Comparison of ENCODE assay signal across 1 cellular context in the genomic region with DNA sequence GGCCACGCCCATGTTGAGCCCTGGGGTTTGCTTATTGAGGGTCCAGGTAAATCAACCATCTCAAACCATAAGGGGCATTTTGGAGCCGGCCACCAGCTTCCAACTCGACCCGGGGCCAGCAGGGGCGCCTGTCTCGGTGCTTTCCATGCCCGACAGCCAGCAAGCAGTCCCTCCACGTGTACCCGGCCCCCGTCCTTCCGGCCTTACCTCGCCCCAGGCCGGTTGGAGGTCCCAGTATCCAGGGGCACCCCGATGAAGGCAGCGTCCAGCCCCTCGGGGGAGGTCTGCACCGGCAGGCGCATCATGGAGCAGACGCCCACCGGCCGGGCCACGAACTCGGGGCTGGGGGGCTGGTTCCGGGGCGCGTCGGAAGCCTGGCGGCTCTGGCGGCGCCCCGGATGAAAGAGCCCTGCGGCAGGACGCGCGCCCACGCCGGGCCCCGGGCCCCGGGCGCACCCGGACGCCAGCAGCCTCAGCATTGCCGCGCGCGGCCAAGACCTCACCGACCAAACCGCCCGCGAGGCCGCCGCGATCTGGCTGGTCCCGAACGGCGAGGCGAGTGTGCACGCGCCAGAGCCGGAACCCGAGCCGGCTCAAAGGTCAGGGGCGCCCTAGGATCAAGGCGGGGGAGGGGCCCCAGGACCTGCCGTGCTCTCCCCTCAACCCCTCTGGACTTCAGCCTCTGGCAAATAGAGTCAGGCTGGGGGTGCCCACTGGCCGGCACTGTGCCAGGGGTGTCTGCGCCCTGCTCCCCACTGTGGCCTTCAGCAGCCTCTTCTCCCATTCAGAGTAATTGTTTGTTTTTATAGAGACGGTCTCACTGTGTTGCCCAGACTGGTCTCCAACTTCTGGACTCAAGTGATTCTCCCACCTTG.
TF ChIP-seq lines count a peak whose summit lies in the region.

A gene with protein sequence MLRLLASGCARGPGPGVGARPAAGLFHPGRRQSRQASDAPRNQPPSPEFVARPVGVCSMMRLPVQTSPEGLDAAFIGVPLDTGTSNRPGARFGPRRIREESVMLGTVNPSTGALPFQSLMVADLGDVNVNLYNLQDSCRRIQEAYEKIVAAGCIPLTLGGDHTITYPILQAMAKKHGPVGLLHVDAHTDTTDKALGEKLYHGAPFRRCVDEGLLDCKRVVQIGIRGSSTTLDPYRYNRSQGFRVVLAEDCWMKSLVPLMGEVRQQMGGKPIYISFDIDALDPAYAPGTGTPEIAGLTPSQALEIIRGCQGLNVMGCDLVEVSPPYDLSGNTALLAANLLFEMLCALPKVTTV (minus strand): TSS at position 563 of the 875 bp plus-strand sequence. CDS start 84 bp downstream, at position 479.

TF ChIP-seq in GM12878, 131 proteins besides CTCF, POLR2A, EP300 and RAD21 (continued from another document and continues in another):
- TF ChIP-seq, protein P1, sequence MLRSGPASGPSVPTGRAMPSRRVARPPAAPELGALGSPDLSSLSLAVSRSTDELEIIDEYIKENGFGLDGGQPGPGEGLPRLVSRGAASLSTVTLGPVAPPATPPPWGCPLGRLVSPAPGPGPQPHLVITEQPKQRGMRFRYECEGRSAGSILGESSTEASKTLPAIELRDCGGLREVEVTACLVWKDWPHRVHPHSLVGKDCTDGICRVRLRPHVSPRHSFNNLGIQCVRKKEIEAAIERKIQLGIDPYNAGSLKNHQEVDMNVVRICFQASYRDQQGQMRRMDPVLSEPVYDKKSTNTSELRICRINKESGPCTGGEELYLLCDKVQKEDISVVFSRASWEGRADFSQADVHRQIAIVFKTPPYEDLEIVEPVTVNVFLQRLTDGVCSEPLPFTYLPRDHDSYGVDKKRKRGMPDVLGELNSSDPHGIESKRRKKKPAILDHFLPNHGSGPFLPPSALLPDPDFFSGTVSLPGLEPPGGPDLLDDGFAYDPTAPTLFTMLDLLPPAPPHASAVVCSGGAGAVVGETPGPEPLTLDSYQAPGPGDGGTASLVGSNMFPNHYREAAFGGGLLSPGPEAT (IDR thresholded peaks at IDR 0.05; ENCODE audit: low read depth): no peak
- TF ChIP-seq ZNF24 (IDR thresholded peaks at IDR 0.05) (0 out of 2 replicates have a peak, but pooled peaks have one; percentile 17), MEF2B (IDR thresholded peaks at IDR 0.05; ENCODE audit: partially characterized antibody, poor library complexity, severe bottlenecking) (no peak), NFYA (IDR thresholded peaks at IDR 0.05; ENCODE audit: borderline replicate concordance, low read depth, low read length) (no peak), BCL11A (IDR thresholded peaks at IDR 0.05; ENCODE audit: low read depth, low read length) (no peak), SIX5 (IDR thresholded peaks at IDR 0.05; ENCODE audit: low read depth, low read length, severe bottlenecking) (no peak), NFXL1 (IDR thresholded peaks at IDR 0.05; ENCODE audit: borderline replicate concordance) (no peak), ZNF217 (IDR thresholded peaks at IDR 0.05) (no peak), DPF2 (IDR thresholded peaks at IDR 0.05) (peak; percentile 85), FOS (IDR thresholded peaks at IDR 0.05; ENCODE audit: borderline replicate concordance, extremely low read depth, insufficient read length) (no peak), SIN3A (IDR thresholded peaks at IDR 0.05; ENCODE audit: low read depth, low read length) (no peak), MXI1 (IDR thresholded peaks at IDR 0.05; ENCODE audit: low read depth, low read length) (peak; percentile 80; the same call in 1 of the 2 replicates), EED (IDR thresholded peaks at IDR 0.05; ENCODE audit: low read depth) (no peak), RBBP5 (conservative IDR thresholded peaks at IDR 0.05) (no peak), TCF3 (IDR thresholded peaks at IDR 0.05; ENCODE audit: borderline replicate concordance, insufficient read depth, low read depth, low read length) (0 out of 2 replicates have a peak, but pooled peaks have one; percentile 11), ATF7 (IDR thresholded peaks at IDR 0.05; ENCODE audit: low read depth) (no peak), CREB1 (IDR thresholded peaks at IDR 0.05; ENCODE audit: low read depth) (no peak), JUND (IDR thresholded peaks at IDR 0.05; ENCODE audit: low read depth, low read length) (no peak), NFIC (IDR thresholded peaks at IDR 0.05; ENCODE audit: low read depth, low read length) (no peak), RCOR1 (conservative IDR thresholded peaks at IDR 0.05; ENCODE audit: low read depth, low read length) (no peak), SREBF1 (IDR thresholded peaks at IDR 0.05; ENCODE audit: low read length) (no peak), SMARCA5 (IDR thresholded peaks at IDR 0.05) (no peak), SREBF2 (IDR thresholded peaks at IDR 0.05; ENCODE audit: low read length) (no peak), NR2F1 (conservative IDR thresholded peaks at IDR 0.05) (peak; percentile 87), SMAD5 (IDR thresholded peaks at IDR 0.05; ENCODE audit: low read depth) (no peak), RELA (IDR thresholded peaks at IDR 0.05; ENCODE audit: borderline replicate concordance, partially characterized antibody) (no peak), EGR1 (IDR thresholded peaks at IDR 0.05; ENCODE audit: borderline replicate concordance in 1 of 2, low read depth in 2 of 2, low read length in 2 of 2) (peak in 1 of 2 experiments; percentile 56; a peak in 1 of 3 replicates), MTA3 (IDR thresholded peaks at IDR 0.05; ENCODE audit: borderline replicate concordance, low read length) (no peak), STAT3 (IDR thresholded peaks at IDR 0.05; ENCODE audit: low read depth, low read length) (no peak), BRCA1 (IDR thresholded peaks at IDR 0.05; ENCODE audit: low read depth, low read length) (no peak)
- TF ChIP-seq, protein P2, sequence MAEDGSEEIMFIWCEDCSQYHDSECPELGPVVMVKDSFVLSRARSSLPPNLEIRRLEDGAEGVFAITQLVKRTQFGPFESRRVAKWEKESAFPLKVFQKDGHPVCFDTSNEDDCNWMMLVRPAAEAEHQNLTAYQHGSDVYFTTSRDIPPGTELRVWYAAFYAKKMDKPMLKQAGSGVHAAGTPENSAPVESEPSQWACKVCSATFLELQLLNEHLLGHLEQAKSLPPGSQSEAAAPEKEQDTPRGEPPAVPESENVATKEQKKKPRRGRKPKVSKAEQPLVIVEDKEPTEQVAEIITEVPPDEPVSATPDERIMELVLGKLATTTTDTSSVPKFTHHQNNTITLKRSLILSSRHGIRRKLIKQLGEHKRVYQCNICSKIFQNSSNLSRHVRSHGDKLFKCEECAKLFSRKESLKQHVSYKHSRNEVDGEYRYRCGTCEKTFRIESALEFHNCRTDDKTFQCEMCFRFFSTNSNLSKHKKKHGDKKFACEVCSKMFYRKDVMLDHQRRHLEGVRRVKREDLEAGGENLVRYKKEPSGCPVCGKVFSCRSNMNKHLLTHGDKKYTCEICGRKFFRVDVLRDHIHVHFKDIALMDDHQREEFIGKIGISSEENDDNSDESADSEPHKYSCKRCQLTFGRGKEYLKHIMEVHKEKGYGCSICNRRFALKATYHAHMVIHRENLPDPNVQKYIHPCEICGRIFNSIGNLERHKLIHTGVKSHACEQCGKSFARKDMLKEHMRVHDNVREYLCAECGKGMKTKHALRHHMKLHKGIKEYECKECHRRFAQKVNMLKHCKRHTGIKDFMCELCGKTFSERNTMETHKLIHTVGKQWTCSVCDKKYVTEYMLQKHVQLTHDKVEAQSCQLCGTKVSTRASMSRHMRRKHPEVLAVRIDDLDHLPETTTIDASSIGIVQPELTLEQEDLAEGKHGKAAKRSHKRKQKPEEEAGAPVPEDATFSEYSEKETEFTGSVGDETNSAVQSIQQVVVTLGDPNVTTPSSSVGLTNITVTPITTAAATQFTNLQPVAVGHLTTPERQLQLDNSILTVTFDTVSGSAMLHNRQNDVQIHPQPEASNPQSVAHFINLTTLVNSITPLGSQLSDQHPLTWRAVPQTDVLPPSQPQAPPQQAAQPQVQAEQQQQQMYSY (CRISPR knock-in tag; IDR thresholded peaks at IDR 0.05): no peak
- TF ChIP-seq, protein P3, sequence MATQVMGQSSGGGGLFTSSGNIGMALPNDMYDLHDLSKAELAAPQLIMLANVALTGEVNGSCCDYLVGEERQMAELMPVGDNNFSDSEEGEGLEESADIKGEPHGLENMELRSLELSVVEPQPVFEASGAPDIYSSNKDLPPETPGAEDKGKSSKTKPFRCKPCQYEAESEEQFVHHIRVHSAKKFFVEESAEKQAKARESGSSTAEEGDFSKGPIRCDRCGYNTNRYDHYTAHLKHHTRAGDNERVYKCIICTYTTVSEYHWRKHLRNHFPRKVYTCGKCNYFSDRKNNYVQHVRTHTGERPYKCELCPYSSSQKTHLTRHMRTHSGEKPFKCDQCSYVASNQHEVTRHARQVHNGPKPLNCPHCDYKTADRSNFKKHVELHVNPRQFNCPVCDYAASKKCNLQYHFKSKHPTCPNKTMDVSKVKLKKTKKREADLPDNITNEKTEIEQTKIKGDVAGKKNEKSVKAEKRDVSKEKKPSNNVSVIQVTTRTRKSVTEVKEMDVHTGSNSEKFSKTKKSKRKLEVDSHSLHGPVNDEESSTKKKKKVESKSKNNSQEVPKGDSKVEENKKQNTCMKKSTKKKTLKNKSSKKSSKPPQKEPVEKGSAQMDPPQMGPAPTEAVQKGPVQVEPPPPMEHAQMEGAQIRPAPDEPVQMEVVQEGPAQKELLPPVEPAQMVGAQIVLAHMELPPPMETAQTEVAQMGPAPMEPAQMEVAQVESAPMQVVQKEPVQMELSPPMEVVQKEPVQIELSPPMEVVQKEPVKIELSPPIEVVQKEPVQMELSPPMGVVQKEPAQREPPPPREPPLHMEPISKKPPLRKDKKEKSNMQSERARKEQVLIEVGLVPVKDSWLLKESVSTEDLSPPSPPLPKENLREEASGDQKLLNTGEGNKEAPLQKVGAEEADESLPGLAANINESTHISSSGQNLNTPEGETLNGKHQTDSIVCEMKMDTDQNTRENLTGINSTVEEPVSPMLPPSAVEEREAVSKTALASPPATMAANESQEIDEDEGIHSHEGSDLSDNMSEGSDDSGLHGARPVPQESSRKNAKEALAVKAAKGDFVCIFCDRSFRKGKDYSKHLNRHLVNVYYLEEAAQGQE (IDR thresholded peaks at IDR 0.05; ENCODE audit: low read depth, low read length): no peak
- TF ChIP-seq, protein P4, sequence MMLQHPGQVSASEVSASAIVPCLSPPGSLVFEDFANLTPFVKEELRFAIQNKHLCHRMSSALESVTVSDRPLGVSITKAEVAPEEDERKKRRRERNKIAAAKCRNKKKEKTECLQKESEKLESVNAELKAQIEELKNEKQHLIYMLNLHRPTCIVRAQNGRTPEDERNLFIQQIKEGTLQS (IDR thresholded peaks at IDR 0.05; ENCODE audit: borderline replicate concordance, extremely low read depth, low read depth, low read length): no peak
- TF ChIP-seq, protein P5, sequence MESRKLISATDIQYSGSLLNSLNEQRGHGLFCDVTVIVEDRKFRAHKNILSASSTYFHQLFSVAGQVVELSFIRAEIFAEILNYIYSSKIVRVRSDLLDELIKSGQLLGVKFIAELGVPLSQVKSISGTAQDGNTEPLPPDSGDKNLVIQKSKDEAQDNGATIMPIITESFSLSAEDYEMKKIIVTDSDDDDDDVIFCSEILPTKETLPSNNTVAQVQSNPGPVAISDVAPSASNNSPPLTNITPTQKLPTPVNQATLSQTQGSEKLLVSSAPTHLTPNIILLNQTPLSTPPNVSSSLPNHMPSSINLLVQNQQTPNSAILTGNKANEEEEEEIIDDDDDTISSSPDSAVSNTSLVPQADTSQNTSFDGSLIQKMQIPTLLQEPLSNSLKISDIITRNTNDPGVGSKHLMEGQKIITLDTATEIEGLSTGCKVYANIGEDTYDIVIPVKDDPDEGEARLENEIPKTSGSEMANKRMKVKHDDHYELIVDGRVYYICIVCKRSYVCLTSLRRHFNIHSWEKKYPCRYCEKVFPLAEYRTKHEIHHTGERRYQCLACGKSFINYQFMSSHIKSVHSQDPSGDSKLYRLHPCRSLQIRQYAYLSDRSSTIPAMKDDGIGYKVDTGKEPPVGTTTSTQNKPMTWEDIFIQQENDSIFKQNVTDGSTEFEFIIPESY (IDR thresholded peaks at IDR 0.05): no peak
- TF ChIP-seq, protein P6, sequence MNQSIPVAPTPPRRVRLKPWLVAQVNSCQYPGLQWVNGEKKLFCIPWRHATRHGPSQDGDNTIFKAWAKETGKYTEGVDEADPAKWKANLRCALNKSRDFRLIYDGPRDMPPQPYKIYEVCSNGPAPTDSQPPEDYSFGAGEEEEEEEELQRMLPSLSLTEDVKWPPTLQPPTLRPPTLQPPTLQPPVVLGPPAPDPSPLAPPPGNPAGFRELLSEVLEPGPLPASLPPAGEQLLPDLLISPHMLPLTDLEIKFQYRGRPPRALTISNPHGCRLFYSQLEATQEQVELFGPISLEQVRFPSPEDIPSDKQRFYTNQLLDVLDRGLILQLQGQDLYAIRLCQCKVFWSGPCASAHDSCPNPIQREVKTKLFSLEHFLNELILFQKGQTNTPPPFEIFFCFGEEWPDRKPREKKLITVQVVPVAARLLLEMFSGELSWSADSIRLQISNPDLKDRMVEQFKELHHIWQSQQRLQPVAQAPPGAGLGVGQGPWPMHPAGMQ (IDR thresholded peaks at IDR 0.05; ENCODE audit: borderline replicate concordance): no peak
- TF ChIP-seq, protein P7, sequence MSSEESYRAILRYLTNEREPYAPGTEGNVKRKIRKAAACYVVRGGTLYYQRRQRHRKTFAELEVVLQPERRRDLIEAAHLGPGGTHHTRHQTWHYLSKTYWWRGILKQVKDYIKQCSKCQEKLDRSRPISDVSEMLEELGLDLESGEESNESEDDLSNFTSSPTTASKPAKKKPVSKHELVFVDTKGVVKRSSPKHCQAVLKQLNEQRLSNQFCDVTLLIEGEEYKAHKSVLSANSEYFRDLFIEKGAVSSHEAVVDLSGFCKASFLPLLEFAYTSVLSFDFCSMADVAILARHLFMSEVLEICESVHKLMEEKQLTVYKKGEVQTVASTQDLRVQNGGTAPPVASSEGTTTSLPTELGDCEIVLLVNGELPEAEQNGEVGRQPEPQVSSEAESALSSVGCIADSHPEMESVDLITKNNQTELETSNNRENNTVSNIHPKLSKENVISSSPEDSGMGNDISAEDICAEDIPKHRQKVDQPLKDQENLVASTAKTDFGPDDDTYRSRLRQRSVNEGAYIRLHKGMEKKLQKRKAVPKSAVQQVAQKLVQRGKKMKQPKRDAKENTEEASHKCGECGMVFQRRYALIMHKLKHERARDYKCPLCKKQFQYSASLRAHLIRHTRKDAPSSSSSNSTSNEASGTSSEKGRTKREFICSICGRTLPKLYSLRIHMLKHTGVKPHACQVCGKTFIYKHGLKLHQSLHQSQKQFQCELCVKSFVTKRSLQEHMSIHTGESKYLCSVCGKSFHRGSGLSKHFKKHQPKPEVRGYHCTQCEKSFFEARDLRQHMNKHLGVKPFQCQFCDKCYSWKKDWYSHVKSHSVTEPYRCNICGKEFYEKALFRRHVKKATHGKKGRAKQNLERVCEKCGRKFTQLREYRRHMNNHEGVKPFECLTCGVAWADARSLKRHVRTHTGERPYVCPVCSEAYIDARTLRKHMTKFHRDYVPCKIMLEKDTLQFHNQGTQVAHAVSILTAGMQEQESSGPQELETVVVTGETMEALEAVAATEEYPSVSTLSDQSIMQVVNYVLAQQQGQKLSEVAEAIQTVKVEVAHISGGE (CRISPR knock-in tag; IDR thresholded peaks at IDR 0.05): no peak
- TF ChIP-seq, protein P8, sequence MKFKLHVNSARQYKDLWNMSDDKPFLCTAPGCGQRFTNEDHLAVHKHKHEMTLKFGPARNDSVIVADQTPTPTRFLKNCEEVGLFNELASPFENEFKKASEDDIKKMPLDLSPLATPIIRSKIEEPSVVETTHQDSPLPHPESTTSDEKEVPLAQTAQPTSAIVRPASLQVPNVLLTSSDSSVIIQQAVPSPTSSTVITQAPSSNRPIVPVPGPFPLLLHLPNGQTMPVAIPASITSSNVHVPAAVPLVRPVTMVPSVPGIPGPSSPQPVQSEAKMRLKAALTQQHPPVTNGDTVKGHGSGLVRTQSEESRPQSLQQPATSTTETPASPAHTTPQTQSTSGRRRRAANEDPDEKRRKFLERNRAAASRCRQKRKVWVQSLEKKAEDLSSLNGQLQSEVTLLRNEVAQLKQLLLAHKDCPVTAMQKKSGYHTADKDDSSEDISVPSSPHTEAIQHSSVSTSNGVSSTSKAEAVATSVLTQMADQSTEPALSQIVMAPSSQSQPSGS (IDR thresholded peaks at IDR 0.05; ENCODE audit: low read length): no peak
